Comparison of ENCODE assay signal across 1 cellular context in genomic region chr1:145917595-145917994, GRCh38.
TF ChIP-seq lines count a peak whose summit lies in the region.

No MANE protein-coding gene starts in this region.

TF ChIP-seq in H1, 55 proteins besides CTCF, POLR2A, EP300 and RAD21:
- no peak for TF ChIP-seq FOSL1 (IDR thresholded peaks at IDR 0.05; ENCODE audit: insufficient read depth, low read depth, low read length)
- TF ChIP-seq SRF (IDR thresholded peaks at IDR 0.05; ENCODE audit: low read depth, low read length): no peak
- no peak for TF ChIP-seq RNF2 (IDR thresholded peaks at IDR 0.05; ENCODE audit: borderline replicate concordance, low read depth, low read length, missing control alignments, poor library complexity, severe bottlenecking)
- TF ChIP-seq CREB1 (IDR thresholded peaks at IDR 0.05): no peak
- no peak for TF ChIP-seq NRF1 (IDR thresholded peaks at IDR 0.05; ENCODE audit: low read depth, low read length)
- TF ChIP-seq CHD7 (IDR thresholded peaks at IDR 0.05; ENCODE audit: insufficient replicate concordance, low read length): no peak
- TF ChIP-seq HDAC2 (IDR thresholded peaks at IDR 0.05; ENCODE audit: borderline replicate concordance in 1 of 2, low read depth in 2 of 2, low read length in 2 of 2): no peak
- TF ChIP-seq ATF2 (IDR thresholded peaks at IDR 0.05; ENCODE audit: low read length): no peak
- TF ChIP-seq YY1 (IDR thresholded peaks at IDR 0.05; ENCODE audit: low read depth, low read length): no peak
- TF ChIP-seq SUZ12 (IDR thresholded peaks at IDR 0.05; ENCODE audit: low read length): no peak
- TF ChIP-seq E2F6 (IDR thresholded peaks at IDR 0.05): no peak
- TF ChIP-seq ZNF274 (IDR thresholded peaks at IDR 0.05; ENCODE audit: borderline replicate concordance, extremely low read depth, low read length): no peak
- TF ChIP-seq EZH2 (IDR thresholded peaks at IDR 0.05; ENCODE audit: low read depth, low read length, severe bottlenecking): no peak
- no peak for TF ChIP-seq CBX8 (IDR thresholded peaks at IDR 0.05; ENCODE audit: borderline replicate concordance, low read depth, low read length)
- no peak for TF ChIP-seq KDM4A (IDR thresholded peaks at IDR 0.05; ENCODE audit: low read depth, low read length, severe bottlenecking)
- no peak for TF ChIP-seq CHD1 (IDR thresholded peaks at IDR 0.05; ENCODE audit: low read depth, low read length)
